ENCODE assay signal across 10 cellular contexts in genomic region chr1:52707927-52708655, GRCh38. TPM values are rescaled to one million over a fixed set of nuclear protein-coding genes. Genes with fewer than 3 reads are reported as not detected.
DNase-seq lines count a peak whose midpoint lies in the region; ATAC-seq, FAIRE-seq and TF ChIP-seq lines count a peak whose summit lies in the region.
"Had no signal": no experiment of that assay in that cellular context is flagged by ENCODE, and none has a peak within 500 bp of the region (broad histone marks: within the 10 kb centered on the region; RNA-seq: fewer than 3 reads in every experiment).

No MANE protein-coding gene starts in this region.

- 64 to 69% methylated on average over 5 of the region's 5 CpGs for WGBS in pancreas, 2 donors

- H3K27ac ChIP-seq in pancreas (peak overlapping the region in 2 of 4 donors; percentile 5 to 44), tibial artery (no peak overlapping the region)

- H3K4me3 ChIP-seq in epithelial cell of proximal tubule (ENCODE audit: low read depth, low read length), result no peak overlapping the region
- no peak overlapping the region for H3K4me3 ChIP-seq in pancreas
- no peak overlapping the region for H3K4me3 ChIP-seq in tibial artery
- H3K4me3 ChIP-seq: heart right ventricle had no signal

- H3K36me3 ChIP-seq in pancreas, result no peaks in the 10 kb centered on the region
- no peaks in the 10 kb centered on the region for H3K36me3 ChIP-seq in tibial artery
- H3K36me3 ChIP-seq: heart right ventricle had no signal

- FAIRE-seq in pancreas (lab: Jason Lieb, UNC), result no peak

- DNase-seq in ELF-1 (ENCODE audit: low read depth, low spot score), result peak; percentile 62
- peak; percentile 52 for DNase-seq in NOMO-1 treated with DMSO at 0.1 percent for 48 hours (lab: John Stamatoyannopoulos, UW; ENCODE audit: unreplicated experiment)
- DNase-seq in epithelial cell of proximal tubule (ENCODE audit: low read depth), result peak; percentile 64
- DNase-seq in pancreas, result no peak
- DNase-seq in tibial artery, result no peak
- no peak for DNase-seq in OCI-M1 (lab: John Stamatoyannopoulos, UW)
- no peak for DNase-seq in NK-92 (lab: John Stamatoyannopoulos, UW; ENCODE audit: unreplicated experiment)
- no peak for DNase-seq in activated naive CD4-positive, alpha-beta T cell (lab: John Stamatoyannopoulos, UW)
- DNase-seq: activated CD4-positive, alpha-beta memory T cell treated with anti-CD3 and anti-CD28 coated beads for 36 hours; heart right ventricle had no signal

- H3K9me3 ChIP-seq in pancreas, result no peaks in the 10 kb centered on the region
- H3K9me3 ChIP-seq in tibial artery, result no peaks in the 10 kb centered on the region
- H3K9me3 ChIP-seq: heart right ventricle had no signal

- TF ChIP-seq CTCF in epithelial cell of proximal tubule (conservative IDR thresholded peaks at IDR 0.05; ENCODE audit: low read depth, low read length) (no peak), pancreas (IDR thresholded peaks at IDR 0.05) (no peak), tibial artery (IDR thresholded peaks at IDR 0.05) (no peak)

- peak in 3 of 4 donors; percentile 28 to 55 (median 51) for ATAC-seq in pancreas

- intact Hi-C loops in pancreas (cut with DNase I) (loop anchor here in 1 of 3 donors (10.0 kb wide), 1 partner anchor 477 kb away; no protein-coding TSS in a partner anchor), tibial artery (cut with DNase I; ENCODE audit: low total_unique reads) (no loop called here)

- H3K27me3 ChIP-seq in pancreas, result no peaks in the 10 kb centered on the region
- H3K27me3 ChIP-seq in tibial artery, result no peaks in the 10 kb centered on the region
- H3K27me3 ChIP-seq: heart right ventricle had no signal

- H3K4me1 ChIP-seq in pancreas, result peaks cover 0 to 4% (median 0%) of the 10 kb centered on the region in 3 donors
- H3K4me1 ChIP-seq in tibial artery, result peaks cover 0 to 6% (median 2%) of the 10 kb centered on the region in 4 donors

RNA-seq across cellular contexts. Expression of gene COA7, which starts 9.9 kb away (rescaled TPM):
- total RNA-seq in epithelial cell of proximal tubule (11.7 and 14.8 TPM in 2 replicates), pancreas (10 to 100 TPM in 3 of 6 donors, 1 to 10 TPM in 3; 7.2 to 18.6 (median 9.4) TPM)
- polyA plus RNA-seq in pancreas, result 1 to 10 TPM; 2.1 to 4.8 TPM

RNA-seq across cellular contexts. Expression of gene ZYG11B, which starts 18.2 kb away (rescaled TPM):
- total RNA-seq in epithelial cell of proximal tubule (17.9 and 21.8 TPM in 2 replicates), pancreas (10 to 100 TPM in 2 of 6 donors, 1 to 10 TPM in 4; 6.8 to 12.9 (median 8.0) TPM)
- polyA plus RNA-seq in pancreas, result 1 to 10 TPM; 3.2 to 4.1 TPM

Comparison
In these comparisons a context has a peak if more than half of its experiments do, and no peak if none do; other contexts are left out.
1. DNase-seq: peak in ELF-1 (single experiment), NOMO-1 treated with DMSO at 0.1 percent for 48 hours (single experiment) and epithelial cell of proximal tubule (single experiment); none in pancreas (0 of 6), tibial artery (0 of 2), OCI-M1 (single experiment), NK-92 (single experiment) and activated naive CD4-positive, alpha-beta T cell (0 of 4).